ENCODE assay signal across 13 cellular contexts in the genomic region with DNA sequence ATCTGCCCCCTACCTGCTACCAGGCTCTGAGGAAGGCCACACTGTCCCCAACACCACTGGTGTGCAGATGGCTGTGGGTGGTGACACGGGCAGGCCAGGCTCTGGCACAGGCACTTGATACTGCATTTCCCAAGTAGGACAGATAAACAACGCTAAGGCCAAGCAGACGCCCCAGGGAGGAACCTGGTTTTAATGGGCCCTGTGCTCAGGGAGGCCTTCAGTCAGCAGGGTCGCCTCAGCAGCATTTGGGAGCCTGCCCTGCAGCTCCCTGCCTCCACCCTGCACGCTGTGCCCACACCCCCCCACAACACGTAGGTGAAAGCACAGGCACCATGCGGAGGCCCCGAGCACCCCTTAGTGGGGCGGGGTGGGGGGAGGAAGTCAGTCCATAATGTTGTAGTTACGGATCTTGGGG. TPM values are rescaled to one million over a fixed set of nuclear protein-coding genes. Genes with fewer than 3 reads are reported as not detected.
A peak's percentile ranks its signal among the peaks of the same experiment; 100 is the strongest.
DNase-seq lines count a peak whose midpoint lies in the region; ATAC-seq and TF ChIP-seq lines count a peak whose summit lies in the region.
"Had no signal": no experiment of that assay in that cellular context is flagged by ENCODE, and none has a peak within 500 bp of the region (broad histone marks: within the 10 kb centered on the region; RNA-seq: fewer than 3 reads in every experiment).

No MANE protein-coding gene starts in this region.

- no peak overlapping the region for H3K4me3 ChIP-seq in SU-DHL-6 (ENCODE audit: insufficient read depth, low read length, poor library complexity, severe bottlenecking)
- no peak overlapping the region for H3K4me3 ChIP-seq in naive thymus-derived CD4-positive, alpha-beta T cell (ENCODE audit: low read length)
- no peak overlapping the region for H3K4me3 ChIP-seq in vagina
- H3K4me3 ChIP-seq: esophagus squamous epithelium, skin epidermis had no signal

- H3K4me1 ChIP-seq in naive thymus-derived CD4-positive, alpha-beta T cell (ENCODE audit: control insufficient read depth in 2 of 2, insufficient read depth in 2 of 2, low read length in 2 of 2), result peaks cover 13 to 23% of the 10 kb centered on the region in 2 donors
- peaks cover 77% of the 10 kb centered on the region for H3K4me1 ChIP-seq in vagina

- H3K9me3 ChIP-seq in SU-DHL-6 (ENCODE audit: insufficient read depth, low read length) (no peaks in the 10 kb centered on the region), vagina (no peaks in the 10 kb centered on the region)
- no peaks in the 10 kb centered on the region for H3K9me3 ChIP-seq in naive thymus-derived CD4-positive, alpha-beta T cell (ENCODE audit: control insufficient read depth in 2 of 3, low read length in 3 of 3)
- H3K9me3 ChIP-seq: esophagus squamous epithelium had no signal

- TF ChIP-seq CTCF in SU-DHL-6 (IDR thresholded peaks at IDR 0.05; ENCODE audit: insufficient read depth, low read length, poor library complexity, severe bottlenecking) (no peak), vagina (IDR thresholded peaks at IDR 0.05) (no peak)

- H3K36me3 ChIP-seq in SU-DHL-6 (ENCODE audit: low read length) (no peaks in the 10 kb centered on the region), vagina (no peaks in the 10 kb centered on the region)
- no peaks in the 10 kb centered on the region for H3K36me3 ChIP-seq in naive thymus-derived CD4-positive, alpha-beta T cell (ENCODE audit: control insufficient read depth in 2 of 3, insufficient read depth in 3 of 3, low read length in 3 of 3)

- H3K9me2 ChIP-seq in SU-DHL-6 (replicated peaks; ENCODE audit: insufficient read depth, low read length), result no peaks in the 10 kb centered on the region

- H3K27ac ChIP-seq in SU-DHL-6 (ENCODE audit: low read depth, low read length) (peak overlapping the region; percentile 94; the same call in 1 of the 2 replicates), vagina (peak overlapping the region; percentile 30)
- peak overlapping the region; percentile 13 for H3K27ac ChIP-seq in naive thymus-derived CD4-positive, alpha-beta T cell (ENCODE audit: low read depth, low read length)

- no peak overlapping the region for H3K9ac ChIP-seq in SU-DHL-6 (ENCODE audit: low read length)

- H3K79me2 ChIP-seq in SU-DHL-6 (ENCODE audit: insufficient read depth, low read length), result peaks cover 17% of the 10 kb centered on the region

- POLR2A ChIA-PET in naive thymus-derived CD4-positive, alpha-beta T cell (lab: Charles Lee), result interaction anchor here (1.3 kb wide), 1 partner anchor 23 kb away, joined by 3 read pairs; no protein-coding TSS in a partner anchor

- H3K4me1 Mint-ChIP-seq in naive thymus-derived CD4-positive, alpha-beta T cell, result peaks cover 14 to 27% (median 19%) of the 10 kb centered on the region in 7 donors

- H3K27me3 Mint-ChIP-seq in naive thymus-derived CD4-positive, alpha-beta T cell, result no peaks in the 10 kb centered on the region
- H3K27me3 Mint-ChIP-seq: IgD-negative memory B cell had no signal

- no peaks in the 10 kb centered on the region; the same call in 1 of the 2 replicates for H4K20me1 ChIP-seq in SU-DHL-6 (ENCODE audit: low read depth, low read length)

- intact Hi-C loops in naive thymus-derived CD4-positive, alpha-beta T cell (cut with micrococcal nuclease), result no loop called here
- intact Hi-C loops in vagina (cut with DNase I), result no loop called here

- peak; percentile 16 for DNase-seq in stimulated activated CD4-positive, alpha-beta T cell treated with anti-CD3 and anti-CD28 coated beads, Interleukin-15, amount 100 ng/mL, for 24 hours
- no peak for DNase-seq in stimulated activated CD4-positive, alpha-beta T cell treated with anti-CD3 and anti-CD28 coated beads, Interleukin-2, amount 100 ng/mL, for 48 hours
- peak in 1 of 9 donors; percentile 14 for DNase-seq in naive thymus-derived CD4-positive, alpha-beta T cell
- DNase-seq in vagina (ENCODE audit: extremely low spot score in 2 of 2), result no peak
- no peak for DNase-seq in cerebellar nuclear complex (lab: John Stamatoyannopoulos, UW)
- DNase-seq: esophagus squamous epithelium, NCI-H2171 had no signal

- H3F3A ChIP-seq in SU-DHL-6 (ENCODE audit: insufficient read depth), result peaks cover 36% of the 10 kb centered on the region

- H2AFZ ChIP-seq in SU-DHL-6 (ENCODE audit: low read depth, low read length, severe bottlenecking), result no peak overlapping the region

- H3K4me3 Mint-ChIP-seq in naive thymus-derived CD4-positive, alpha-beta T cell, result peak overlapping the region in 3 of 10 donors; percentile 14 to 44 (median 30)
- H3K4me3 Mint-ChIP-seq: CD14-positive monocyte had no signal

- CTCF ChIA-PET in naive thymus-derived CD4-positive, alpha-beta T cell (lab: Charles Lee), result no interaction called here

- ATAC-seq in naive thymus-derived CD4-positive, alpha-beta T cell, result no peak
- ATAC-seq in GM21360 (IDR thresholded peaks at IDR 0.05; ENCODE audit: unreplicated experiment) (no peak), GM21515 (IDR thresholded peaks at IDR 0.05; ENCODE audit: unreplicated experiment) (no peak)

- H3K9me3 Mint-ChIP-seq in naive thymus-derived CD4-positive, alpha-beta T cell, result no peaks in the 10 kb centered on the region
- H3K9me3 Mint-ChIP-seq: CD14-positive monocyte, IgD-negative memory B cell had no signal

- H3K27ac Mint-ChIP-seq in naive thymus-derived CD4-positive, alpha-beta T cell, result peak overlapping the region in 2 of 9 donors; percentile 74 to 81

- peak overlapping the region; percentile 82 for H3K4me2 ChIP-seq in SU-DHL-6 (ENCODE audit: low read depth, low read length, poor library complexity, severe bottlenecking)

- no peak for TF ChIP-seq POLR2A in vagina (IDR thresholded peaks at IDR 0.05)

- no peaks in the 10 kb centered on the region for H3K27me3 ChIP-seq in SU-DHL-6 (ENCODE audit: low read length)
- no peaks in the 10 kb centered on the region for H3K27me3 ChIP-seq in naive thymus-derived CD4-positive, alpha-beta T cell (ENCODE audit: control insufficient read depth in 2 of 2, insufficient read depth in 2 of 2, low read length in 2 of 2)
- no peaks in the 10 kb centered on the region for H3K27me3 ChIP-seq in vagina
- H3K27me3 ChIP-seq: esophagus squamous epithelium had no signal

- H3K36me3 Mint-ChIP-seq in naive thymus-derived CD4-positive, alpha-beta T cell, result no peaks in the 10 kb centered on the region
- H3K36me3 Mint-ChIP-seq: CD14-positive monocyte, IgD-negative memory B cell had no signal

RNA-seq across cellular contexts. Expression of a gene that starts 3.3 kb away (rescaled TPM):
- total RNA-seq in naive thymus-derived CD4-positive, alpha-beta T cell, result 100 to 1,000 TPM in 2 of 5 experiments, 10 to 100 TPM in 3; 24.3 to 168 (median 59.0) TPM
- 1 to 10 TPM in 1 of 2 donors, under 1 TPM in 1; 0.96 to 1.5 TPM for polyA plus RNA-seq in naive thymus-derived CD4-positive, alpha-beta T cell
- total RNA-seq in vagina, result 127 TPM

RNA-seq across cellular contexts. Expression of a gene that starts 35.7 kb away (rescaled TPM):
- 100 to 1,000 TPM; 127 to 157 (median 147) TPM for total RNA-seq in naive thymus-derived CD4-positive, alpha-beta T cell
- polyA plus RNA-seq in naive thymus-derived CD4-positive, alpha-beta T cell, result 100 to 1,000 TPM in 1 of 2 donors, 10 to 100 TPM in 1; 52.9 to 110 TPM
- total RNA-seq in vagina, result 72.4 TPM

RNA-seq across cellular contexts. Expression of a gene that starts 49.6 kb away (rescaled TPM):
- 10 to 100 TPM; 68.3 to 88.1 (median 71.7) TPM for total RNA-seq in naive thymus-derived CD4-positive, alpha-beta T cell
- 100 to 1,000 TPM; 105 to 124 TPM for polyA plus RNA-seq in naive thymus-derived CD4-positive, alpha-beta T cell
- 80.3 TPM for total RNA-seq in vagina

RNA-seq across cellular contexts. Expression of a gene that starts 49.7 kb away (rescaled TPM):
- 10 to 100 TPM; 25.0 to 45.5 (median 31.5) TPM for total RNA-seq in naive thymus-derived CD4-positive, alpha-beta T cell
- 1 to 10 TPM; 4.2 to 6.7 TPM for polyA plus RNA-seq in naive thymus-derived CD4-positive, alpha-beta T cell
- total RNA-seq in vagina, result 61.4 TPM

Comparison
In these comparisons a context has a peak if more than half of its experiments do, and no peak if none do; other contexts are left out.
1. H3K27ac ChIP-seq: peak in every context shown above with its lines; median percentile 94 in SU-DHL-6; 30 in vagina; 13 in naive thymus-derived CD4-positive, alpha-beta T cell.